ENCODE assay signal across 13 cellular contexts in the genomic region with DNA sequence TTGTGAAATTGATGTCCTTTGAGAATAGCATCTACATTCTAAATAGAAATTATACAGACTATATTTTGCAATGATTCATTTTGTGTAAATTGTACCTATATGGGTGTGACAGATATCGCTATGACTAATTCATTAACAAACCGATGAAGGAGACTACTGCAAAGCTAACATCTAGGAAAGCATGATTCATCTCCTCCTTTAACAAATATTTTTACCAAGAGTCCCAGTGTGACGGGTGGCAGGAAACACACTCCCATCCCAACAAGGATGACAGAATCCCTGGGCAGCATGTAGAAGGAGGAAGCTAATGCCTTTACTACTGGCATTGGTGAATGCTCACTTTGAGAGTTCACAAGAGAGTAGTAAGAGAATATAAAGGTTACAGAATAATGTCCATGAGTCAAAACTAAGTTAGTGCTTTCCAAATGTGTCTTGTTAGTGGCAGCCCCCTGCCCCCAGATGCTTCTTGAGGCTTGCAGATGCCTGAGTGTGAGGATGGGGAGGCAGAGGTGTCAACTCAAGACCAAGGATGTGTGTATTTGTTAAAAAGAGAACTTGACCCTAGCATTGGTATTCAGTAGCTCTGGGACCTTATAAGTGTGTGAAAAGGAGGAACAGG.
A peak's percentile ranks its signal among the peaks of the same experiment; 100 is the strongest.
DNase-seq lines count a peak whose midpoint lies in the region; ATAC-seq and TF ChIP-seq lines count a peak whose summit lies in the region.
"Had no signal": no experiment of that assay in that cellular context is flagged by ENCODE, and none has a peak within 500 bp of the region (broad histone marks: within the 10 kb centered on the region; RNA-seq: fewer than 3 reads in every experiment).

No MANE protein-coding gene starts in this region.

- ATAC-seq in activated CD8-positive, alpha-beta memory T cell treated with anti-CD3 and anti-CD28 coated beads, Interleukin-2, amount 10 ng/mL, durations not matched to agents 7 days and 5 days, result no peak

- H3K27me3 Mint-ChIP-seq in activated CD8-positive, alpha-beta memory T cell treated with anti-CD3 and anti-CD28 coated beads, Interleukin-2, amount 10 ng/mL, durations not matched to agents 7 days and 5 days, result peaks cover 4% of the 10 kb centered on the region

- no peaks in the 10 kb centered on the region for H3K36me3 ChIP-seq in A673 (ENCODE audit: insufficient read depth, low read length, poor library complexity, severe bottlenecking)
- H3K36me3 ChIP-seq: tibial artery, WERI-Rb-1 had no signal

- no peak overlapping the region for H3K4me3 ChIP-seq in A673 (ENCODE audit: low read depth, low read length, poor library complexity, severe bottlenecking)
- H3K4me3 ChIP-seq: tibial artery had no signal

- no peaks in the 10 kb centered on the region for H3K36me3 Mint-ChIP-seq in activated CD8-positive, alpha-beta memory T cell treated with anti-CD3 and anti-CD28 coated beads, Interleukin-2, amount 10 ng/mL, durations not matched to agents 7 days and 5 days

- no peak overlapping the region for H3K27ac ChIP-seq in A673 (ENCODE audit: low read depth, low read length, poor library complexity, severe bottlenecking)
- H3K27ac ChIP-seq: tibial artery, WERI-Rb-1 had no signal

- DNase-seq in A673 (ENCODE audit: low spot score), result peak; percentile 9
- DNase-seq in HK-2 (ENCODE audit: unreplicated experiment), result peak; percentile 15
- DNase-seq in activated T-cell treated with anti-CD3 and anti-CD28 coated beads, Interleukin-2, amount 50 U/mL, for 48 hours, result peak; percentile 41 to 45
- peak; percentile 63 for DNase-seq in hepatic stellate cell (ENCODE audit: low spot score)
- DNase-seq in activated CD8-positive, alpha-beta memory T cell treated with anti-CD3 and anti-CD28 coated beads, Interleukin-2, amount 10 ng/mL, durations not matched to agents 7 days and 5 days, result no peak
- DNase-seq in posterior cingulate gyrus, result no peak
- DNase-seq in NOMO-1 treated with DMSO at 0.1 percent for 48 hours (lab: John Stamatoyannopoulos, UW; ENCODE audit: unreplicated experiment), result no peak
- DNase-seq in DMS153 treated with DMSO at 0.1 percent for 48 hours (lab: John Stamatoyannopoulos, UW; ENCODE audit: unreplicated experiment), result no peak
- DNase-seq: endodermal cell, NCI-H187, occipital lobe, tibial artery, WERI-Rb-1 had no signal

- H3K27ac Mint-ChIP-seq in activated CD8-positive, alpha-beta memory T cell treated with anti-CD3 and anti-CD28 coated beads, Interleukin-2, amount 10 ng/mL, durations not matched to agents 7 days and 5 days, result no peak overlapping the region
- H3K27ac Mint-ChIP-seq: endodermal cell had no signal

- POLR2A ChIA-PET in A673 (lab: Charles Lee; ENCODE audit: low non-redundant PET), result no interaction called here

- CTCF ChIA-PET in A673 (lab: Charles Lee), result no interaction called here
- CTCF ChIA-PET in activated CD8-positive, alpha-beta memory T cell treated with anti-CD3 and anti-CD28 coated beads, Interleukin-2, amount 10 ng/mL, durations not matched to agents 7 days and 5 days (lab: Charles Lee), result no interaction called here

- H3K4me3 Mint-ChIP-seq in activated CD8-positive, alpha-beta memory T cell treated with anti-CD3 and anti-CD28 coated beads, Interleukin-2, amount 10 ng/mL, durations not matched to agents 7 days and 5 days, result no peak overlapping the region
- H3K4me3 Mint-ChIP-seq: endodermal cell had no signal

- no TSS peak for BruUV-seq in A673 (replicated peaks; lab: Mats Ljungman, UMichigan)

- no peaks in the 10 kb centered on the region for H3K4me1 ChIP-seq in A673 (ENCODE audit: insufficient read depth, low read length, poor library complexity, severe bottlenecking)

- no peaks in the 10 kb centered on the region for H3K9me3 ChIP-seq in A673 (ENCODE audit: low read depth, low read length, poor library complexity, severe bottlenecking)
- H3K9me3 ChIP-seq: tibial artery had no signal

- H3K27me3 ChIP-seq in A673 (replicated peaks; ENCODE audit: insufficient read depth, low read depth, low read length, poor library complexity), result peaks cover 18% of the 10 kb centered on the region
- H3K27me3 ChIP-seq: tibial artery had no signal

- intact Hi-C loops in A673 (cut with micrococcal nuclease; ENCODE audit: unreplicated experiment), result no loop called here
- intact Hi-C loops in posterior cingulate gyrus (cut with DNase I), result loop anchor here (10.0 kb wide), 1 partner anchor 61 kb away; no protein-coding TSS in a partner anchor

- H3K9me3 Mint-ChIP-seq in activated CD8-positive, alpha-beta memory T cell treated with anti-CD3 and anti-CD28 coated beads, Interleukin-2, amount 10 ng/mL, durations not matched to agents 7 days and 5 days (ENCODE audit: low read depth), result peaks cover 3% of the 10 kb centered on the region

- no peaks in the 10 kb centered on the region for H3K4me1 Mint-ChIP-seq in activated CD8-positive, alpha-beta memory T cell treated with anti-CD3 and anti-CD28 coated beads, Interleukin-2, amount 10 ng/mL, durations not matched to agents 7 days and 5 days

- no peak for TF ChIP-seq CTCF in A673 (conservative IDR thresholded peaks at IDR 0.05; ENCODE audit: low read depth, low read length)

Comparison
In these comparisons a context has a peak if more than half of its experiments do, and no peak if none do; other contexts are left out.
1. DNase-seq: peak in A673 (single experiment), HK-2 (single experiment), activated T-cell treated with anti-CD3 and anti-CD28 coated beads, Interleukin-2, amount 50 U/mL, for 48 hours (2 of 2) and hepatic stellate cell (single experiment); none in activated CD8-positive, alpha-beta memory T cell treated with anti-CD3 and anti-CD28 coated beads, Interleukin-2, amount 10 ng/mL, durations not matched to agents 7 days and 5 days (single experiment), posterior cingulate gyrus (0 of 10), NOMO-1 treated with DMSO at 0.1 percent for 48 hours (single experiment) and DMS153 treated with DMSO at 0.1 percent for 48 hours (single experiment).